8 cellular contexts compared by ENCODE assay signal in the genomic region with DNA sequence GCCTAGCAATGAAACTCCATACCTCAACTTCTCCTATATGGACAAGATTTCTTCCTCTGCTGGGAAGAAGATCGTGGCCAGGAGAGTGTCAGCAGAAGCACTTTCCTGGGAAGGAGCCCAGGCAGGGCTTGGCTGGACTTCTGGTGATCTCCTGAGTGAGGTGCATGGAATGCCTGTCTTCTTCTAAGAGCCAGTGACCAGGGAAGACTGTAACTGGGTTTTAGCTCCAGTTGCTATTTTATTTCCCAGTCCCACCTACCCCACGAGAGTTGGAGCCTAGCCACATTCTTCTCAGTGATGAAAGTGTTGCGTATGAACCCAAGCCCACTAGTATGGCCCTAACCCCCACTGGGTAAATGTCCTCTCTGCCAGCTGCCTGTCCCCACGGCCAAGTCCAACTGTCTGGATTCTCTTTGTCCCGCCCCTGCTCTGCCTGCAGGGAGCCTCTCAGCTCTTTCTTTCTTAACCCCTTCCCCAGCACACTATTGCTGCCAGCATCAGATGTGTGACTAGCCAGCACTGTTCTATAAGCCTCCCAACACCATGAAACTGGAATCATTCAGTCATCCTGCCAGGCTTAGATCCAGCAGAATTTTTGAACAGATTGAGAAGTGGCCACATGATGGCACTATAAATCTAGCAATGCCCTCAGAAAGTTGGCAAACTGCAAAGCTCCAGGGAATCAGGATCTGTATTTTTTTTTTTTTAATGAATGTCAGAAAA.
A peak's percentile ranks its signal among the peaks of the same experiment; 100 is the strongest.
DNase-seq lines count a peak whose midpoint lies in the region; ATAC-seq and TF ChIP-seq lines count a peak whose summit lies in the region.

No MANE protein-coding gene starts in this region.

- peaks cover 45% of the 10 kb centered on the region for H3K4me1 Mint-ChIP-seq in T-helper 2 cell treated with Interferon-gamma antibody and Interleukin-4, amounts not matched to agents 5 μg/mL and 100 μg/mL, for 36 hours (ENCODE audit: low read depth)
- H3K4me1 Mint-ChIP-seq in natural killer cell treated with Interleukin-12 subunit alpha and Interleukin-12 subunit beta and Interleukin-15 and Interleukin-18, amount 100 ng/mL, for 72 hours (ENCODE audit: low read depth in 2 of 2): peaks cover 30 to 35% of the 10 kb centered on the region in 2 donors
- peaks cover 17 to 28% of the 10 kb centered on the region in 2 donors for H3K4me1 Mint-ChIP-seq in stimulated activated naive B cell treated with anti-CD40 and anti-IgM and Interleukin-4, amounts not matched to agents 10 μg/mL and 1 μg/mL and 100 μg/mL, for 72 hours

- ATAC-seq in esophagus mucosa: peak; percentile 79
- ATAC-seq in natural killer cell treated with Interleukin-12 subunit alpha and Interleukin-12 subunit beta and Interleukin-15 and Interleukin-18, amount 100 ng/mL, for 72 hours: no peak
- ATAC-seq in stimulated activated naive B cell treated with anti-CD40 and anti-IgM and Interleukin-4, amounts not matched to agents 10 μg/mL and 1 μg/mL and 100 μg/mL, for 72 hours (replicated peaks): no peak

- H3K27ac Mint-ChIP-seq in T-helper 2 cell treated with Interferon-gamma antibody and Interleukin-4, amounts not matched to agents 5 μg/mL and 100 μg/mL, for 36 hours: peak overlapping the region; percentile 26
- H3K27ac Mint-ChIP-seq in natural killer cell treated with Interleukin-12 subunit alpha and Interleukin-12 subunit beta and Interleukin-15 and Interleukin-18, amount 100 ng/mL, for 72 hours: peak overlapping the region in 1 of 2 donors; percentile 33
- H3K27ac Mint-ChIP-seq in stimulated activated naive B cell treated with anti-CD40 and anti-IgM and Interleukin-4, amounts not matched to agents 10 μg/mL and 1 μg/mL and 100 μg/mL, for 72 hours: no peak overlapping the region

- peak overlapping the region; percentile 43; the same call in 1 of the 2 replicates for H3K9ac ChIP-seq in KMS-11
- H3K9ac ChIP-seq in SK-N-MC (ENCODE audit: insufficient read length): no peak overlapping the region

- peaks cover 46% of the 10 kb centered on the region for H3K4me1 ChIP-seq in KMS-11 (ENCODE audit: low read depth, poor library complexity, severe bottlenecking)

- H3K9me3 ChIP-seq in SK-N-MC (ENCODE audit: low read depth, low read length): no peaks in the 10 kb centered on the region

- H3K36me3 ChIP-seq in KMS-11 (ENCODE audit: insufficient read depth): no peaks in the 10 kb centered on the region
- no peaks in the 10 kb centered on the region for H3K36me3 ChIP-seq in SK-N-MC (ENCODE audit: insufficient read depth, low read length)

- H2AFZ ChIP-seq in KMS-11 (ENCODE audit: low read depth): peak overlapping the region; percentile 55; the same call in 1 of the 2 replicates

- no peaks in the 10 kb centered on the region for H3K79me2 ChIP-seq in KMS-11 (ENCODE audit: insufficient read depth, low read depth)

- peaks cover 24% of the 10 kb centered on the region for H3K9me3 Mint-ChIP-seq in T-helper 2 cell treated with Interferon-gamma antibody and Interleukin-4, amounts not matched to agents 5 μg/mL and 100 μg/mL, for 36 hours
- H3K9me3 Mint-ChIP-seq in natural killer cell treated with Interleukin-12 subunit alpha and Interleukin-12 subunit beta and Interleukin-15 and Interleukin-18, amount 100 ng/mL, for 72 hours: peaks cover 6% of the 10 kb centered on the region
- H3K9me3 Mint-ChIP-seq in stimulated activated naive B cell treated with anti-CD40 and anti-IgM and Interleukin-4, amounts not matched to agents 10 μg/mL and 1 μg/mL and 100 μg/mL, for 72 hours: no peaks in the 10 kb centered on the region

- H3K27me3 Mint-ChIP-seq in T-helper 2 cell treated with Interferon-gamma antibody and Interleukin-4, amounts not matched to agents 5 μg/mL and 100 μg/mL, for 36 hours (ENCODE audit: low read depth): peaks cover 2% of the 10 kb centered on the region
- H3K27me3 Mint-ChIP-seq in natural killer cell treated with Interleukin-12 subunit alpha and Interleukin-12 subunit beta and Interleukin-15 and Interleukin-18, amount 100 ng/mL, for 72 hours: peaks cover under 1 to 5% of the 10 kb centered on the region in 2 donors
- peaks cover 0 to 1% of the 10 kb centered on the region in 2 donors for H3K27me3 Mint-ChIP-seq in stimulated activated naive B cell treated with anti-CD40 and anti-IgM and Interleukin-4, amounts not matched to agents 10 μg/mL and 1 μg/mL and 100 μg/mL, for 72 hours

- H3K4me3 Mint-ChIP-seq in T-helper 2 cell treated with Interferon-gamma antibody and Interleukin-4, amounts not matched to agents 5 μg/mL and 100 μg/mL, for 36 hours: no peak overlapping the region
- peak overlapping the region; percentile 62 for H3K4me3 Mint-ChIP-seq in natural killer cell treated with Interleukin-12 subunit alpha and Interleukin-12 subunit beta and Interleukin-15 and Interleukin-18, amount 100 ng/mL, for 72 hours
- H3K4me3 Mint-ChIP-seq in stimulated activated naive B cell treated with anti-CD40 and anti-IgM and Interleukin-4, amounts not matched to agents 10 μg/mL and 1 μg/mL and 100 μg/mL, for 72 hours: peak overlapping the region in 1 of 2 donors; percentile 2

- H3K36me3 Mint-ChIP-seq in T-helper 2 cell treated with Interferon-gamma antibody and Interleukin-4, amounts not matched to agents 5 μg/mL and 100 μg/mL, for 36 hours (ENCODE audit: low read depth): peaks cover 12% of the 10 kb centered on the region
- H3K36me3 Mint-ChIP-seq in natural killer cell treated with Interleukin-12 subunit alpha and Interleukin-12 subunit beta and Interleukin-15 and Interleukin-18, amount 100 ng/mL, for 72 hours: no peaks in the 10 kb centered on the region
- no peaks in the 10 kb centered on the region for H3K36me3 Mint-ChIP-seq in stimulated activated naive B cell treated with anti-CD40 and anti-IgM and Interleukin-4, amounts not matched to agents 10 μg/mL and 1 μg/mL and 100 μg/mL, for 72 hours

- peak overlapping the region; percentile 46; the same call in 1 of the 2 replicates for H3K4me2 ChIP-seq in KMS-11

- H3K27me3 ChIP-seq in KMS-11 (ENCODE audit: insufficient read depth, low read depth): no peaks in the 10 kb centered on the region

- H3K4me3 ChIP-seq in KMS-11 (IDR thresholded peaks at IDR 0.05; ENCODE audit: insufficient read depth, low read depth, low read length) (no peak overlapping the region), SK-N-MC (no peak overlapping the region)

- no peak for DNase-seq in T-helper 2 cell treated with Interferon-gamma antibody and Interleukin-4, amounts not matched to agents 5 μg/mL and 100 μg/mL, for 36 hours (ENCODE audit: low spot score)
- DNase-seq in T-helper 2 cell (no peak), SK-N-MC (ENCODE audit: low read depth, low spot score) (peak; percentile 45), OCI-M2 (lab: John Stamatoyannopoulos, UW; ENCODE audit: unreplicated experiment) (no peak)
- no peak for DNase-seq in natural killer cell treated with Interleukin-12 subunit alpha and Interleukin-12 subunit beta and Interleukin-15 and Interleukin-18, amount 100 ng/mL, for 72 hours (ENCODE audit: low spot score)
- DNase-seq in stimulated activated naive B cell treated with anti-CD40 and anti-IgM and Interleukin-4, amounts not matched to agents 10 μg/mL and 1 μg/mL and 100 μg/mL, for 72 hours: no peak

- peak; percentile 69 for TF ChIP-seq CTCF in KMS-11 (conservative IDR thresholded peaks at IDR 0.05; ENCODE audit: low read depth, low read length)

- H3K27ac ChIP-seq in KMS-11: peak overlapping the region; percentile 79
- H3K27ac ChIP-seq in SK-N-MC: no peak overlapping the region

- no peaks in the 10 kb centered on the region for H4K20me1 ChIP-seq in KMS-11 (ENCODE audit: insufficient read depth)
